8 cellular contexts compared by ENCODE assay signal in the genomic region with DNA sequence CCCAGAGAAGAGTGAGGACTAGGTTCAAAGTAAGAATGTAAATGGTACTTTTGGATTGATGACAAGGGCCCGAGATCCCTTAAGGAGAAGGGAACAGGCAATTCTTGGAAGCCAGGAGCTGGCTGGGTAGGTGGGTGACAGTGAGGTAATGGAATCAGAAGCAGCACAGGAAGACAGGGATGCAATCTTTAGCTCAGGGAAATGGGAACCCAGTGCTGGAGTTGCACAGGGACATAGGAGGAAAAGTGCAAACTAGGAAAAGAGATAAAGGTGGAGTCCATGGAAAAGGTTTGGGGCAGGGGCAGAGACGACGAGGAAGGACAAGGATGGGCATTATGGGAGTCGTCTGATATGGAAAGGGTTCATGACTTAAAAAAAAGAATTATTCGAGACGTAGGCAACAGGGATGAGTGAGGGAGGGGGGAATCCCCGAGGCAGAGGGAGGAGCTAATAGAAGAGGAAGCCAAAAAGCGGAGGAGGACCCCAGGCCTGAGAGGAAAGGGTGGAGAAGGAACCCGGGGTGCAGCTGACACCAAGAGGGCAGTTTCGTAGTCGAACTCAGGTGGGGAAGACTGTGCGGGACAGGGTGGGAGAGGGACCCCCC. TPM values are rescaled to one million over a fixed set of nuclear protein-coding genes. Genes with fewer than 3 reads are reported as not detected.
DNase-seq lines count a peak whose midpoint lies in the region; ATAC-seq and TF ChIP-seq lines count a peak whose summit lies in the region.

No MANE protein-coding gene starts in this region.

- no peak for TF ChIP-seq CTCF in MM.1S (IDR thresholded peaks at IDR 0.05; ENCODE audit: low read length)

- H3K4me2 ChIP-seq in GM23248 (ENCODE audit: unreplicated experiment) (peak overlapping the region; percentile 98), MM.1S (ENCODE audit: low read depth, low read length) (peak overlapping the region; percentile 89)

- peak overlapping the region; percentile 96 for H3K27ac ChIP-seq in GM23248
- H3K27ac ChIP-seq in MM.1S (ENCODE audit: low read length): peak overlapping the region; percentile 83; the same call in 1 of the 2 replicates
- peak overlapping the region; percentile 79 for H3K27ac ChIP-seq in epithelial cell of prostate

- ATAC-seq in stimulated activated naive CD8-positive, alpha-beta T cell treated with anti-CD3 and anti-CD28 coated beads, Interleukin-15, Interleukin-2, amounts not matched to agents 100 U/mL and 50 U/mL, for 24 hours: peak; percentile 67

- H3F3A ChIP-seq in GM23248 (ENCODE audit: insufficient read depth) (peaks cover 26% of the 10 kb centered on the region), MM.1S (ENCODE audit: insufficient read depth, low read length) (peaks cover 6% of the 10 kb centered on the region; the same call in 1 of the 2 replicates)

- H3K9me3 ChIP-seq in GM23248 (ENCODE audit: low read depth) (no peaks in the 10 kb centered on the region), MM.1S (replicated peaks; ENCODE audit: insufficient read depth, low read length) (no peaks in the 10 kb centered on the region), mucosa of stomach (ENCODE audit: control insufficient read depth, low read length) (no peaks in the 10 kb centered on the region)

- H3K27me3 ChIP-seq in GM23248 (replicated peaks; ENCODE audit: insufficient read depth): no peaks in the 10 kb centered on the region
- no peaks in the 10 kb centered on the region for H3K27me3 ChIP-seq in MM.1S (replicated peaks; ENCODE audit: insufficient read depth, low read length)
- H3K27me3 ChIP-seq in mucosa of stomach (ENCODE audit: control insufficient read depth, insufficient read depth, low read length): no peaks in the 10 kb centered on the region

- WGBS in GM23248 (ENCODE audit: low coverage in 1 of 2, low lambda C conversion rate in 2 of 2, missing lambda C conversion rate in 2 of 2), 2 experiments: 1 to 2% methylated on average over 10 to 12 of the region's 12 CpGs

- H3K9ac ChIP-seq in GM23248 (peak overlapping the region; percentile 96), MM.1S (ENCODE audit: low read length) (peak overlapping the region; percentile 85), mucosa of stomach (ENCODE audit: low read length) (peak overlapping the region; percentile 92)

- H2AFZ ChIP-seq in GM23248 (peak overlapping the region; percentile 98), MM.1S (ENCODE audit: low read length) (peak overlapping the region; percentile 82)

- H3K4me3 ChIP-seq in GM23248: peak overlapping the region; percentile 93
- peak overlapping the region; percentile 87 for H3K4me3 ChIP-seq in MM.1S (ENCODE audit: low read length)
- peak overlapping the region; percentile 23 for H3K4me3 ChIP-seq in mucosa of stomach (ENCODE audit: low read length)

- peaks cover 25% of the 10 kb centered on the region for H3K4me1 ChIP-seq in GM23248 (ENCODE audit: insufficient read depth)
- peaks cover 18% of the 10 kb centered on the region for H3K4me1 ChIP-seq in MM.1S (ENCODE audit: low read length)
- H3K4me1 ChIP-seq in mucosa of stomach (ENCODE audit: control insufficient read depth, insufficient read depth, low read length): peaks cover 20% of the 10 kb centered on the region

- H3K9me2 ChIP-seq in GM23248 (ENCODE audit: insufficient read depth): no peaks in the 10 kb centered on the region
- no peaks in the 10 kb centered on the region for H3K9me2 ChIP-seq in MM.1S (replicated peaks; ENCODE audit: insufficient read depth, low read length)

- H4K20me1 ChIP-seq in GM23248 (ENCODE audit: insufficient read depth): no peaks in the 10 kb centered on the region
- H4K20me1 ChIP-seq in MM.1S (ENCODE audit: insufficient read depth, low read length): no peaks in the 10 kb centered on the region

- in situ Hi-C loops in GM23248 (cut with MboI): no loop called here

- peak; percentile 28 for DNase-seq in NCI-H1105 treated with DMSO at 0.1 percent for 48 hours (lab: John Stamatoyannopoulos, UW)
- DNase-seq in NCI-H1105 (lab: John Stamatoyannopoulos, UW): no peak
- peak; percentile 81 for DNase-seq in GM23248
- DNase-seq in MM.1S: peak; percentile 70
- peak; percentile 42 for DNase-seq in activated CD4-positive, alpha-beta T cell treated with anti-CD3 and anti-CD28 coated beads, Interleukin-2, amount 50 U/mL, for 1 hour
- DNase-seq in epithelial cell of prostate (ENCODE audit: low read depth, low spot score): no peak
- DNase-seq in stimulated activated naive CD8-positive, alpha-beta T cell treated with anti-CD3 and anti-CD28 coated beads, Interleukin-15, Interleukin-2, amounts not matched to agents 100 U/mL and 50 U/mL, for 24 hours: peak; percentile 71

- H3K79me2 ChIP-seq in GM23248 (ENCODE audit: insufficient read depth): peaks cover 56% of the 10 kb centered on the region
- H3K79me2 ChIP-seq in MM.1S (ENCODE audit: low read length): peaks cover 48% of the 10 kb centered on the region

- H3K36me3 ChIP-seq in GM23248 (ENCODE audit: low read depth): peaks cover 5% of the 10 kb centered on the region; the same call in 1 of the 2 replicates
- H3K36me3 ChIP-seq in MM.1S (replicated peaks; ENCODE audit: insufficient read depth, low read length): no peaks in the 10 kb centered on the region; the same call in 1 of the 2 replicates
- peaks cover 10% of the 10 kb centered on the region for H3K36me3 ChIP-seq in mucosa of stomach (ENCODE audit: control insufficient read depth, insufficient read depth, low read length)

RNA-seq across cellular contexts. Expression of gene PI4KB, which starts 0.5 kb away (rescaled TPM):
- 51.7 and 65.9 TPM in 2 replicates for total RNA-seq in GM23248 (2014; rRNA removed; shearing (Covaris generic))
- polyA plus RNA-seq in GM23248 (2016; fragmentation: Nextera tagmentation; extraction: Ambion mirVana): 47.5 and 50.2 TPM in 2 replicates

RNA-seq across cellular contexts. Expression of gene RFX5, which starts 20.3 kb away (rescaled TPM):
- total RNA-seq in GM23248 (2014; rRNA removed; shearing (Covaris generic)): 14.4 and 20.0 TPM in 2 replicates
- 11.0 and 11.3 TPM in 2 replicates for polyA plus RNA-seq in GM23248 (2016; fragmentation: Nextera tagmentation; extraction: Ambion mirVana)

RNA-seq across cellular contexts. Expression of gene ZNF687, which starts 44.6 kb away (rescaled TPM):
- 16.9 and 21.5 TPM in 2 replicates for total RNA-seq in GM23248 (2014; rRNA removed; shearing (Covaris generic))
- polyA plus RNA-seq in GM23248 (2016; fragmentation: Nextera tagmentation; extraction: Ambion mirVana): 3.0 and 3.6 TPM in 2 replicates

RNA-seq across cellular contexts. Expression of gene SELENBP1, which starts 45.8 kb away (rescaled TPM):
- 3.5 and 4.0 TPM in 2 replicates for total RNA-seq in GM23248 (2014; rRNA removed; shearing (Covaris generic))
- 3.0 and 3.8 TPM in 2 replicates for polyA plus RNA-seq in GM23248 (2016; fragmentation: Nextera tagmentation; extraction: Ambion mirVana)

Comparison
In these comparisons a context has a peak if more than half of its experiments do, and no peak if none do; other contexts are left out.
1. DNase-seq: peak in NCI-H1105 treated with DMSO at 0.1 percent for 48 hours (single experiment), GM23248 (single experiment), MM.1S (single experiment), activated CD4-positive, alpha-beta T cell treated with anti-CD3 and anti-CD28 coated beads, Interleukin-2, amount 50 U/mL, for 1 hour (single experiment) and stimulated activated naive CD8-positive, alpha-beta T cell treated with anti-CD3 and anti-CD28 coated beads, Interleukin-15, Interleukin-2, amounts not matched to agents 100 U/mL and 50 U/mL, for 24 hours (single experiment); none in NCI-H1105 (single experiment) and epithelial cell of prostate (single experiment).
2. H3K4me3 ChIP-seq: peak in every context shown above with its lines; median percentile 93 in GM23248; 87 in MM.1S; 23 in mucosa of stomach.
3. Peak in every context shown above with its lines, with median percentiles within 50 percentile points of each other: H3K27ac ChIP-seq and H3K9ac ChIP-seq.